8 cellular contexts compared by ENCODE assay signal in genomic region chr14:72904840-72905561, GRCh38. TPM values are rescaled to one million over a fixed set of nuclear protein-coding genes. Genes with fewer than 3 reads are reported as not detected.
DNase-seq lines count a peak whose midpoint lies in the region; ATAC-seq and TF ChIP-seq lines count a peak whose summit lies in the region.

No MANE protein-coding gene starts in this region.

- no peaks in the 10 kb centered on the region for H3K4me1 ChIP-seq in prostate gland (replicated peaks)

- TF ChIP-seq POLR2A in prostate gland (IDR thresholded peaks at IDR 0.05) = no peak

- 34% methylated on average over 5 of the region's 5 CpGs for WGBS in prostate gland

- TF ChIP-seq CTCF in LNCaP clone FGC (IDR thresholded peaks at IDR 0.05; ENCODE audit: control insufficient read depth, extremely low read depth, insufficient read depth) (peak; percentile 95), prostate gland (IDR thresholded peaks at IDR 0.05) (peak; percentile 54 to 91 (median 90))

- no peaks in the 10 kb centered on the region for H3K27me3 ChIP-seq in prostate gland (replicated peaks; ENCODE audit: insufficient read depth)

- H3K27ac ChIP-seq in prostate gland = no peak overlapping the region

- H3K36me3 Mint-ChIP-seq in activated naive CD4-positive, alpha-beta T cell treated with anti-CD3 and anti-CD28 coated beads, Interleukin-2, amount 50 U/mL, for 72 hours = no peaks in the 10 kb centered on the region

- no peaks in the 10 kb centered on the region for H3K36me3 ChIP-seq in prostate gland

- H3K9me3 ChIP-seq in prostate gland = no peaks in the 10 kb centered on the region

- peak; percentile 71 for DNase-seq in Daoy (ENCODE audit: low read depth)
- DNase-seq in LNCaP clone FGC (ENCODE audit: low read depth) = peak; percentile 49
- DNase-seq in activated naive CD4-positive, alpha-beta T cell treated with anti-CD3 and anti-CD28 coated beads, Interleukin-2, amount 50 U/mL, for 72 hours (ENCODE audit: low spot score in 2 of 2) = peak in 1 of 2 donors; percentile 67
- peak in 41 of 42 donors; percentile 32 to 89 (median 71) for DNase-seq in head of caudate nucleus
- peak; percentile 63 for DNase-seq in prostate gland (ENCODE audit: low spot score)

- no peak overlapping the region for H3K27ac Mint-ChIP-seq in activated naive CD4-positive, alpha-beta T cell treated with anti-CD3 and anti-CD28 coated beads, Interleukin-2, amount 50 U/mL, for 72 hours

- intact Hi-C loops in head of caudate nucleus (cut with DNase I) (loop anchor here (5.0 kb wide), 1 partner anchor 388 kb away; no protein-coding TSS in a partner anchor), prostate gland (cut with DNase I) (loop anchor here (1.0 kb wide), 1 partner anchor 388 kb away; no protein-coding TSS in a partner anchor)

- ATAC-seq in SK-N-SH treated with all-trans-retinoic acid at 6 μM for 48 hours (peak; percentile 84), GM18909 (IDR thresholded peaks at IDR 0.05; ENCODE audit: poor library complexity, unreplicated experiment) (no peak), HG03521 (IDR thresholded peaks at IDR 0.05; ENCODE audit: unreplicated experiment) (no peak)
- peak; percentile 60 to 71 for ATAC-seq in activated naive CD4-positive, alpha-beta T cell treated with anti-CD3 and anti-CD28 coated beads, Interleukin-2, amount 50 U/mL, for 72 hours

- H3K4me3 ChIP-seq in LNCaP clone FGC (ENCODE audit: low read depth, low read length) (no peak overlapping the region), prostate gland (no peak overlapping the region)

- H3K9me3 Mint-ChIP-seq in activated naive CD4-positive, alpha-beta T cell treated with anti-CD3 and anti-CD28 coated beads, Interleukin-2, amount 50 U/mL, for 72 hours = no peaks in the 10 kb centered on the region

TF ChIP-seq in SK-N-SH treated with all-trans-retinoic acid at 6 μM for 48 hours, 23 proteins besides CTCF, POLR2A, EP300 and RAD21:
- TF ChIP-seq TCF4 (CRISPR knock-in tag; IDR thresholded peaks at IDR 0.05; ENCODE audit: borderline replicate concordance) (no peak), CSRNP3 (CRISPR knock-in tag; IDR thresholded peaks at IDR 0.05) (no peak), OSR1 (CRISPR knock-in tag; IDR thresholded peaks at IDR 0.05) (no peak), BACH2 (CRISPR knock-in tag; IDR thresholded peaks at IDR 0.05; ENCODE audit: borderline replicate concordance) (no peak)

RNA-seq across cellular contexts. Expression of gene DPF3, which starts 11.1 kb away (rescaled TPM):
- total RNA-seq in Daoy (2014; rRNA removed; shearing (Covaris generic)) = 5.0 and 6.4 TPM in 2 replicates
- total RNA-seq in activated naive CD4-positive, alpha-beta T cell treated with anti-CD3 and anti-CD28 coated beads, Interleukin-2, amount 50 U/mL, for 72 hours = under 1 TPM in 1 of 2 donors, not detected in 1; 0.29 TPM
- total RNA-seq in prostate gland = 10 to 100 TPM in 1 of 2 donors, not detected in 1; 11.0 TPM

RNA-seq across cellular contexts. Expression of gene DCAF4, which starts 21.3 kb away (rescaled TPM):
- total RNA-seq in Daoy (2014; rRNA removed; shearing (Covaris generic)) = 19.8 and 33.4 TPM in 2 replicates
- 10 to 100 TPM; 17.7 to 20.5 TPM for total RNA-seq in activated naive CD4-positive, alpha-beta T cell treated with anti-CD3 and anti-CD28 coated beads, Interleukin-2, amount 50 U/mL, for 72 hours
- 10 to 100 TPM in 1 of 2 donors, 1 to 10 TPM in 1; 8.9 to 29.6 TPM for total RNA-seq in prostate gland

Comparison
In these comparisons a context has a peak if more than half of its experiments do, and no peak if none do; other contexts are left out.
1. ATAC-seq: peak in SK-N-SH treated with all-trans-retinoic acid at 6 μM for 48 hours (single experiment) and activated naive CD4-positive, alpha-beta T cell treated with anti-CD3 and anti-CD28 coated beads, Interleukin-2, amount 50 U/mL, for 72 hours (2 of 2); none in GM18909 (single experiment) and HG03521 (single experiment).